ENCODE assay signal across 7 cellular contexts in genomic region chr7:155299539-155300202, GRCh38. TPM values are rescaled to one million over a fixed set of nuclear protein-coding genes. Genes with fewer than 3 reads are reported as not detected.
A peak's percentile ranks its signal among the peaks of the same experiment; 100 is the strongest.
DNase-seq lines count a peak whose midpoint lies in the region; ATAC-seq and TF ChIP-seq lines count a peak whose summit lies in the region.

No MANE protein-coding gene starts in this region.

- H3F3A ChIP-seq in OCI-LY1 (ENCODE audit: insufficient read depth, low read length), result no peaks in the 10 kb centered on the region

- no peaks in the 10 kb centered on the region for H3K9me3 Mint-ChIP-seq in central memory CD8-positive, alpha-beta T cell

- peak overlapping the region; percentile 49 for H3K27ac ChIP-seq in OCI-LY1 (ENCODE audit: low read depth, low read length, poor library complexity, severe bottlenecking)

- H3K4me3 Mint-ChIP-seq in central memory CD8-positive, alpha-beta T cell, result peak overlapping the region; percentile 95

- H3K9ac ChIP-seq in OCI-LY1 (ENCODE audit: low read length), result peak overlapping the region; percentile 60

- peak overlapping the region; percentile 65 for H3K4me3 ChIP-seq in GM12875 (ENCODE audit: low read depth, low read length)
- H3K4me3 ChIP-seq in OCI-LY1 (ENCODE audit: low read depth, low read length, poor library complexity, severe bottlenecking), result peak overlapping the region; percentile 88

- H3K27me3 Mint-ChIP-seq in central memory CD8-positive, alpha-beta T cell, result no peaks in the 10 kb centered on the region

- peaks cover 63% of the 10 kb centered on the region for H3K36me3 Mint-ChIP-seq in central memory CD8-positive, alpha-beta T cell (ENCODE audit: insufficient read depth)

- H3K9me2 ChIP-seq in OCI-LY1 (ENCODE audit: low read depth, low read length), result no peaks in the 10 kb centered on the region

- peaks cover 48% of the 10 kb centered on the region for H3K4me1 Mint-ChIP-seq in central memory CD8-positive, alpha-beta T cell

- peak; percentile 3 for ATAC-seq in central memory CD8-positive, alpha-beta T cell (replicated peaks; ENCODE audit: extremely low read depth, poor library complexity, severe bottlenecking)
- ATAC-seq in HG02970 (IDR thresholded peaks at IDR 0.05; ENCODE audit: low FRiP score, unreplicated experiment), result no peak

- H3K79me2 ChIP-seq in OCI-LY1 (ENCODE audit: insufficient read depth, low read length), result peaks cover 45% of the 10 kb centered on the region

- no peaks in the 10 kb centered on the region for H3K27me3 ChIP-seq in OCI-LY1 (ENCODE audit: insufficient read depth, low read length)

- H3K27ac Mint-ChIP-seq in central memory CD8-positive, alpha-beta T cell (ENCODE audit: low read depth), result peak overlapping the region; percentile 99

- TF ChIP-seq CTCF in GM12875 (IDR thresholded peaks at IDR 0.05; ENCODE audit: borderline replicate concordance, insufficient read depth, low read depth, low read length), result no peak
- no peak for TF ChIP-seq CTCF in OCI-LY1 (IDR thresholded peaks at IDR 0.05; ENCODE audit: low read length)

- DNase-seq in central memory CD8-positive, alpha-beta T cell (ENCODE audit: low spot score in 2 of 2), result no peak
- peak; percentile 58 for DNase-seq in midbrain (lab: John Stamatoyannopoulos, UW)
- DNase-seq in 8988T, result no peak
- DNase-seq in A172 (ENCODE audit: low spot score), result no peak

- no peaks in the 10 kb centered on the region for H3K9me3 ChIP-seq in OCI-LY1 (ENCODE audit: low read length)

- H3K4me1 ChIP-seq in OCI-LY1 (ENCODE audit: insufficient read depth, low read length, severe bottlenecking), result peaks cover 42% of the 10 kb centered on the region

- no peak overlapping the region for H2AFZ ChIP-seq in OCI-LY1 (ENCODE audit: low read length)

- peaks cover 64% of the 10 kb centered on the region for H3K36me3 ChIP-seq in OCI-LY1 (ENCODE audit: insufficient read depth, low read length)

- peak overlapping the region; percentile 83 for H3K4me2 ChIP-seq in OCI-LY1 (ENCODE audit: low read length)

- H4K20me1 ChIP-seq in OCI-LY1 (ENCODE audit: insufficient read depth, low read length), result peaks cover 12% of the 10 kb centered on the region

RNA-seq across cellular contexts. Expression of gene INSIG1, which starts 2.0 kb away (rescaled TPM):
- total RNA-seq in A172 (2014; rRNA removed; shearing (Covaris generic)), result 106 and 141 TPM in 2 replicates
